In genomic region chr3:3734881-3735280, GRCh38 we compare ENCODE assay signal across 21 cellular contexts.
"Had no signal": no experiment of that assay in that cellular context is flagged by ENCODE, and none has a peak within 500 bp of the region (broad histone marks: within the 10 kb centered on the region; RNA-seq: fewer than 3 reads in every experiment).

No MANE protein-coding gene starts in this region.

- H3K27me3 Mint-ChIP-seq: stimulated activated memory B cell treated with anti-CD40 and anti-IgM and Interleukin-4, amounts not matched to agents 10 μg/mL and 1 μg/mL and 100 μg/mL, for 72 hours; stimulated activated naive CD8-positive, alpha-beta T cell treated with anti-CD3 and anti-CD28 coated beads, Interleukin-15, Interleukin-2, amounts not matched to agents 100 ng/mL and 50 ng/mL, for 24 hours had no signal

- H3K36me3 Mint-ChIP-seq: stimulated activated memory B cell treated with anti-CD40 and anti-IgM and Interleukin-4, amounts not matched to agents 10 μg/mL and 1 μg/mL and 100 μg/mL, for 72 hours had no signal

- H3K27me3 ChIP-seq: dorsolateral prefrontal cortex, gastrocnemius medialis, spleen, tibial nerve had no signal

- H3K9me3 ChIP-seq: gastrocnemius medialis, mucosa of descending colon, spleen, tibial nerve had no signal

- H3K4me1 ChIP-seq: gastrocnemius medialis, spleen, tibial nerve had no signal

- H3K9me3 Mint-ChIP-seq: neural crest cell; stimulated activated memory B cell treated with anti-CD40 and anti-IgM and Interleukin-4, amounts not matched to agents 10 μg/mL and 1 μg/mL and 100 μg/mL, for 72 hours; stimulated activated naive CD8-positive, alpha-beta T cell treated with anti-CD3 and anti-CD28 coated beads, Interleukin-15, Interleukin-2, amounts not matched to agents 100 ng/mL and 50 ng/mL, for 24 hours had no signal

- ATAC-seq: esophagus mucosa; gastrocnemius medialis; left lobe of liver; mucosa of descending colon; naive thymus-derived CD8-positive, alpha-beta T cell; sciatic nerve; stimulated activated memory B cell treated with anti-CD40 and anti-IgM and Interleukin-4, amounts not matched to agents 10 μg/mL and 1 μg/mL and 100 μg/mL, for 72 hours had no signal

- H3K4me3 Mint-ChIP-seq: naive thymus-derived CD8-positive, alpha-beta T cell; neural crest cell; stimulated activated memory B cell treated with anti-CD40 and anti-IgM and Interleukin-4, amounts not matched to agents 10 μg/mL and 1 μg/mL and 100 μg/mL, for 72 hours; stimulated activated naive CD8-positive, alpha-beta T cell treated with anti-CD3 and anti-CD28 coated beads, Interleukin-15, Interleukin-2, amounts not matched to agents 100 ng/mL and 50 ng/mL, for 24 hours had no signal

- H3K27ac Mint-ChIP-seq: naive thymus-derived CD8-positive, alpha-beta T cell; stimulated activated memory B cell treated with anti-CD40 and anti-IgM and Interleukin-4, amounts not matched to agents 10 μg/mL and 1 μg/mL and 100 μg/mL, for 72 hours; stimulated activated naive CD8-positive, alpha-beta T cell treated with anti-CD3 and anti-CD28 coated beads, Interleukin-15, Interleukin-2, amounts not matched to agents 100 ng/mL and 50 ng/mL, for 24 hours had no signal

- H3K4me3 ChIP-seq: dorsolateral prefrontal cortex, gastrocnemius medialis, mucosa of descending colon, spleen, tibial nerve had no signal

- H3K36me3 ChIP-seq: gastrocnemius medialis, spleen, tibial nerve had no signal

- DNase-seq: cortex of kidney; dorsolateral prefrontal cortex; effector CD8-positive, alpha-beta T cell; gastrocnemius medialis; glutamatergic neuron; islet precursor cell; mammary epithelial cell; mucosa of descending colon; naive thymus-derived CD8-positive, alpha-beta T cell; posterior cingulate gyrus; spleen; stimulated activated CD4-positive, alpha-beta T cell treated with anti-CD3 and anti-CD28 coated beads, Interleukin-15, amount 100 ng/mL, for 24 hours; stimulated activated CD4-positive, alpha-beta T cell treated with anti-CD3 and anti-CD28 coated beads, Interleukin-1b, Interleukin-23, amount 100 ng/mL, for 48 hours; stimulated activated CD4-positive, alpha-beta T cell treated with anti-CD3 and anti-CD28 coated beads, Interleukin-4, amount 100 ng/mL, for 24 hours had no signal

- H3K27ac ChIP-seq: dorsolateral prefrontal cortex, gastrocnemius medialis, spleen, tibial nerve had no signal
